ENCODE assay signal across 9 cellular contexts in genomic region chr1:248823517-248824001, GRCh38. TPM values are rescaled to one million over a fixed set of nuclear protein-coding genes. Genes with fewer than 3 reads are reported as not detected.
DNase-seq lines count a peak whose midpoint lies in the region; ATAC-seq and TF ChIP-seq lines count a peak whose summit lies in the region.
"Had no signal": no experiment of that assay in that cellular context is flagged by ENCODE, and none has a peak within 500 bp of the region (broad histone marks: within the 10 kb centered on the region; RNA-seq: fewer than 3 reads in every experiment).

No MANE protein-coding gene starts in this region.

- no peaks in the 10 kb centered on the region for H3K27me3 ChIP-seq in AG04450 (ENCODE audit: control insufficient read depth, insufficient read depth, low read length)
- H3K27me3 ChIP-seq: tibial nerve had no signal

- CTCF ChIA-PET in AG04450 (lab: Charles Lee): no interaction called here

- POLR2A ChIA-PET in AG04450 (lab: Yijun Ruan, JAX): no interaction called here

- H3K4me1 Mint-ChIP-seq in memory B cell: peaks cover 55% of the 10 kb centered on the region

- no peaks in the 10 kb centered on the region for H3K9me3 ChIP-seq in AG04450 (ENCODE audit: control insufficient read depth, insufficient read depth, low read length)
- H3K9me3 ChIP-seq: tibial nerve had no signal

- in situ Hi-C loops in astrocyte of the cerebellum (cut with HindIII; ENCODE audit: low sequenced_read_pairs): no loop called here

- H3K4me3 ChIP-seq in AG04450 (ENCODE audit: low read depth, low read length): peak overlapping the region; percentile 49
- H3K4me3 ChIP-seq in astrocyte of the cerebellum (ENCODE audit: low read depth, low read length): peak overlapping the region; percentile 31

- no peaks in the 10 kb centered on the region for H3K27me3 Mint-ChIP-seq in memory B cell

- peak overlapping the region; percentile 39 for H3K27ac ChIP-seq in AG04450 (ENCODE audit: low read depth, low read length)
- H3K27ac ChIP-seq: tibial nerve had no signal

- no peaks in the 10 kb centered on the region for H3K9me3 Mint-ChIP-seq in memory B cell

- H3K36me3 Mint-ChIP-seq in memory B cell: peaks cover 32% of the 10 kb centered on the region

- H3K27ac Mint-ChIP-seq in memory B cell: peak overlapping the region; percentile 94

- H3K4me3 Mint-ChIP-seq in memory B cell: peak overlapping the region; percentile 99

- DNase-seq in AG04450 (ENCODE audit: low read depth, low spot score): no peak
- DNase-seq in HCEC 1CT: peak; percentile 60
- DNase-seq in astrocyte of the cerebellum (ENCODE audit: low read depth): peak; percentile 91
- no peak for DNase-seq in memory B cell (ENCODE audit: low spot score in 2 of 2)
- no peak for DNase-seq in SKM-1 treated with dmso at 0.1 percent for 144 hours (lab: John Stamatoyannopoulos, UW; ENCODE audit: unreplicated experiment)
- DNase-seq in SHP77 treated with DMSO at 0.1 percent for 48 hours (lab: John Stamatoyannopoulos, UW): no peak
- DNase-seq in RPMI8226: no peak

- ATAC-seq in memory B cell (ENCODE audit: low read depth): no peak
- ATAC-seq in HG03442 (IDR thresholded peaks at IDR 0.05; ENCODE audit: unreplicated experiment): no peak

- TF ChIP-seq CTCF in AG04450 (IDR thresholded peaks at IDR 0.05; ENCODE audit: low read depth, low read length): no peak
- no peak for TF ChIP-seq CTCF in astrocyte of the cerebellum (IDR thresholded peaks at IDR 0.05; ENCODE audit: low read depth, low read length, missing control alignments)

RNA-seq across cellular contexts. Expression of gene SH3BP5L, which starts 2.2 kb away (rescaled TPM):
- 15.3 and 16.6 TPM in 2 replicates for polyA plus RNA-seq in AG04450 (2011; rRNA removed)
- 17.7 and 21.6 TPM in 2 replicates for polyA minus RNA-seq in AG04450 (2011; rRNA and poly(A)+ RNA removed)

RNA-seq across cellular contexts. Expression of gene ZNF672, which starts 14.5 kb away (rescaled TPM):
- 9.1 and 10.9 TPM in 2 replicates for polyA plus RNA-seq in AG04450 (2011; rRNA removed)
- polyA minus RNA-seq in AG04450 (2011; rRNA and poly(A)+ RNA removed): 9.2 and 14.7 TPM in 2 replicates

RNA-seq across cellular contexts. Expression of gene ZNF692, which starts 35.3 kb away (rescaled TPM):
- polyA plus RNA-seq in AG04450 (2011; rRNA removed): 12.7 and 14.6 TPM in 2 replicates
- polyA minus RNA-seq in AG04450 (2011; rRNA and poly(A)+ RNA removed): 4.3 and 6.3 TPM in 2 replicates

Comparison
In these comparisons a context has a peak if more than half of its experiments do, and no peak if none do; other contexts are left out.
1. DNase-seq: peak in HCEC 1CT (single experiment) and astrocyte of the cerebellum (single experiment); none in AG04450 (single experiment), memory B cell (0 of 2), SKM-1 treated with dmso at 0.1 percent for 144 hours (single experiment), SHP77 treated with DMSO at 0.1 percent for 48 hours (single experiment) and RPMI8226 (single experiment).